In genomic region chrX:101217689-101218088, GRCh38 we compare ENCODE assay signal across 22 cellular contexts. TPM values are rescaled to one million over a fixed set of nuclear protein-coding genes. Genes with fewer than 3 reads are reported as not detected.
DNase-seq lines count a peak whose midpoint lies in the region; ATAC-seq, FAIRE-seq and TF ChIP-seq lines count a peak whose summit lies in the region.
"Had no signal": no experiment of that assay in that cellular context is flagged by ENCODE, and none has a peak within 500 bp of the region (broad histone marks: within the 10 kb centered on the region; RNA-seq: fewer than 3 reads in every experiment).

No MANE protein-coding gene starts in this region.

- no peaks in the 10 kb centered on the region for H3K36me3 Mint-ChIP-seq in CD4-positive, CD25-positive, alpha-beta regulatory T cell
- H3K36me3 Mint-ChIP-seq in T-cell, result no peaks in the 10 kb centered on the region
- H3K36me3 Mint-ChIP-seq: CD14-positive monocyte; CD8-positive, alpha-beta T cell had no signal

- TF ChIP-seq CTCF in DND-41 (IDR thresholded peaks at IDR 0.05; ENCODE audit: borderline replicate concordance, extremely low read depth, low read length, poor library complexity, severe bottlenecking) (no peak), endothelial cell of umbilical vein (IDR thresholded peaks at IDR 0.05; ENCODE audit: extremely low read depth in 1 of 2, insufficient read depth in 1 of 2, low read depth in 1 of 2, low read length in 2 of 2) (no peak)

- BruUV-seq in endothelial cell of umbilical vein (replicated peaks; lab: Mats Ljungman, UMichigan), result no TSS peak

- no peaks in the 10 kb centered on the region for H3K79me2 ChIP-seq in DND-41 (ENCODE audit: insufficient read depth, low read length)
- H3K79me2 ChIP-seq in endothelial cell of umbilical vein (ENCODE audit: control insufficient read depth, insufficient read depth, low read length), result no peaks in the 10 kb centered on the region

- ATAC-seq in CD4-positive, CD25-positive, alpha-beta regulatory T cell (ENCODE audit: low read depth in 2 of 2), result peak in 1 of 2 donors; percentile 37
- ATAC-seq in DND-41 (ENCODE audit: insufficient read depth, low read depth) (peak; percentile 58), T-cell (replicated peaks in 1 of 4) (peak in 3 of 4 experiments; percentile 38 to 60 (median 58))
- ATAC-seq: CD8-positive, alpha-beta T cell had no signal

- H3K4me3 ChIP-seq in CD4-positive, CD25-positive, alpha-beta regulatory T cell (ENCODE audit: low read depth, low read length), result no peak overlapping the region
- H3K4me3 ChIP-seq in DND-41 (ENCODE audit: low read depth in 1 of 2, low read length in 2 of 2) (no peak overlapping the region), endothelial cell of umbilical vein (replicated peaks in 1 of 3; ENCODE audit: insufficient read depth in 1 of 3, low read depth in 1 of 3, low read length in 3 of 3) (no peak overlapping the region)
- no peak overlapping the region for H3K4me3 ChIP-seq in effector memory CD4-positive, alpha-beta T cell (ENCODE audit: insufficient read depth, low read depth, low read length, poor library complexity, severe bottlenecking)
- H3K4me3 ChIP-seq: BLaER1 had no signal

- H3K4me2 ChIP-seq in DND-41 (ENCODE audit: insufficient read depth, low read length), result no peak overlapping the region
- no peak overlapping the region for H3K4me2 ChIP-seq in endothelial cell of umbilical vein (ENCODE audit: insufficient read depth, low read length)
- H3K4me2 ChIP-seq: BLaER1 had no signal

- peak overlapping the region in 1 of 4 donors; percentile 43 for H3K4me3 Mint-ChIP-seq in CD4-positive, CD25-positive, alpha-beta regulatory T cell
- no peak overlapping the region for H3K4me3 Mint-ChIP-seq in T-cell
- H3K4me3 Mint-ChIP-seq: CD14-positive monocyte; CD4-positive, alpha-beta T cell; CD8-positive, alpha-beta T cell had no signal

- H3K9ac ChIP-seq in DND-41 (ENCODE audit: low read depth, low read length), result no peak overlapping the region
- no peak overlapping the region for H3K9ac ChIP-seq in endothelial cell of umbilical vein (replicated peaks; ENCODE audit: extremely low read depth, insufficient read depth, low read length)
- H3K9ac ChIP-seq: BLaER1 had no signal

- H3K27me3 ChIP-seq in CD4-positive, CD25-positive, alpha-beta regulatory T cell (ENCODE audit: control insufficient read depth, insufficient read depth, low read length), result no peaks in the 10 kb centered on the region
- H3K27me3 ChIP-seq in DND-41 (ENCODE audit: insufficient read depth, low read length, poor library complexity), result no peaks in the 10 kb centered on the region
- H3K27me3 ChIP-seq in endothelial cell of umbilical vein (ENCODE audit: control insufficient read depth in 2 of 2, insufficient read depth in 2 of 2, low read length in 2 of 2), result no peaks in the 10 kb centered on the region
- H3K27me3 ChIP-seq in effector memory CD4-positive, alpha-beta T cell (replicated peaks; ENCODE audit: control insufficient read depth, insufficient read depth, low read length, poor library complexity, severe bottlenecking), result no peaks in the 10 kb centered on the region
- H3K27me3 ChIP-seq: BE2C, BLaER1 had no signal

- H3K9me3 Mint-ChIP-seq in CD4-positive, CD25-positive, alpha-beta regulatory T cell, result no peaks in the 10 kb centered on the region
- no peaks in the 10 kb centered on the region for H3K9me3 Mint-ChIP-seq in T-cell
- H3K9me3 Mint-ChIP-seq: CD4-positive, alpha-beta T cell; CD8-positive, alpha-beta T cell had no signal

- no peak for TF ChIP-seq POLR2A in endothelial cell of umbilical vein (IDR thresholded peaks at IDR 0.05; ENCODE audit: low read depth, low read length)

- CTCF ChIA-PET in T-cell (lab: Charles Lee) (no interaction called here), endothelial cell of umbilical vein (lab: Charles Lee) (no interaction called here)

- peak; percentile 73 for FAIRE-seq in endothelial cell of umbilical vein (lab: Jason Lieb, UNC)
- FAIRE-seq: D721Med, GM12891, GM19239 had no signal

- H3K4me1 ChIP-seq in CD4-positive, CD25-positive, alpha-beta regulatory T cell (ENCODE audit: control insufficient read depth, insufficient read depth, low read length, poor library complexity, severe bottlenecking), result no peaks in the 10 kb centered on the region
- no peaks in the 10 kb centered on the region for H3K4me1 ChIP-seq in DND-41 (ENCODE audit: insufficient read depth, low read length)
- H3K4me1 ChIP-seq in endothelial cell of umbilical vein (ENCODE audit: control insufficient read depth, extremely low read depth, insufficient read depth, low read length), result peaks cover 22% of the 10 kb centered on the region
- no peaks in the 10 kb centered on the region for H3K4me1 ChIP-seq in effector memory CD4-positive, alpha-beta T cell (ENCODE audit: control insufficient read depth, insufficient read depth, low read length, poor library complexity, severe bottlenecking)
- H3K4me1 ChIP-seq: BE2C, Caco-2 had no signal

- no peaks in the 10 kb centered on the region for H3K9me1 ChIP-seq in endothelial cell of umbilical vein (replicated peaks; ENCODE audit: control insufficient read depth, extremely low read depth, insufficient read depth, low read length)

- POLR2A ChIA-PET in T-cell (lab: Charles Lee) (no interaction called here), endothelial cell of umbilical vein (lab: Charles Lee) (no interaction called here)

- no peaks in the 10 kb centered on the region for H3K9me3 ChIP-seq in CD4-positive, CD25-positive, alpha-beta regulatory T cell (ENCODE audit: control insufficient read depth in 2 of 2, low read length in 2 of 2)
- H3K9me3 ChIP-seq in DND-41 (ENCODE audit: insufficient read depth, low read length, severe bottlenecking), result no peaks in the 10 kb centered on the region
- H3K9me3 ChIP-seq in endothelial cell of umbilical vein (replicated peaks; ENCODE audit: control insufficient read depth, insufficient read depth, low read length), result no peaks in the 10 kb centered on the region
- no peaks in the 10 kb centered on the region for H3K9me3 ChIP-seq in effector memory CD4-positive, alpha-beta T cell (ENCODE audit: control insufficient read depth, low read length)
- H3K9me3 ChIP-seq: BE2C, BLaER1, Caco-2 had no signal

- H3K36me3 ChIP-seq in CD4-positive, CD25-positive, alpha-beta regulatory T cell (ENCODE audit: control insufficient read depth, insufficient read depth, low read length), result no peaks in the 10 kb centered on the region
- no peaks in the 10 kb centered on the region for H3K36me3 ChIP-seq in DND-41 (ENCODE audit: insufficient read depth, low read length)
- no peaks in the 10 kb centered on the region for H3K36me3 ChIP-seq in endothelial cell of umbilical vein (ENCODE audit: control insufficient read depth in 2 of 2, extremely low read depth in 1 of 2, insufficient read depth in 2 of 2, low read length in 2 of 2)
- H3K36me3 ChIP-seq in effector memory CD4-positive, alpha-beta T cell (ENCODE audit: control insufficient read depth, insufficient read depth, low read length), result no peaks in the 10 kb centered on the region
- H3K36me3 ChIP-seq: BE2C, BLaER1 had no signal

- peak overlapping the region in 2 of 3 donors; percentile 55 to 67 for H3K27ac Mint-ChIP-seq in CD4-positive, CD25-positive, alpha-beta regulatory T cell
- no peak overlapping the region for H3K27ac Mint-ChIP-seq in T-cell
- H3K27ac Mint-ChIP-seq: CD14-positive monocyte; CD4-positive, alpha-beta T cell; CD8-positive, alpha-beta T cell had no signal

- intact Hi-C loops in endothelial cell of umbilical vein (cut with micrococcal nuclease), result no loop called here

- DNase-seq in CD4-positive, CD25-positive, alpha-beta regulatory T cell, result no peak
- peak; percentile 5 for DNase-seq in DND-41
- DNase-seq in T-cell, result no peak
- DNase-seq in endothelial cell of umbilical vein (ENCODE audit: low read depth, low spot score), result no peak
- no peak for DNase-seq in NCI-H1092 (lab: John Stamatoyannopoulos, UW)
- no peak for DNase-seq in effector memory CD4-positive, alpha-beta T cell
- DNase-seq in iPS-NIHi11 (ENCODE audit: low spot score), result no peak
- DNase-seq in DMS79 treated with DMSO at 0.1 percent for 48 hours (lab: John Stamatoyannopoulos, UW), result no peak
- DNase-seq: 8988T; ACHN; BE2C; C1 segment of cervical spinal cord; Caco-2; Calu3; CD4-positive, alpha-beta T cell; CD8-positive, alpha-beta T cell; GF-D8 had no signal

- H4K20me1 ChIP-seq in DND-41 (ENCODE audit: insufficient read depth, low read length) (no peaks in the 10 kb centered on the region), endothelial cell of umbilical vein (replicated peaks; ENCODE audit: control insufficient read depth, extremely low read depth, insufficient read depth, low read length) (no peaks in the 10 kb centered on the region)
- H4K20me1 ChIP-seq: BLaER1 had no signal

- dilution Hi-C loops in endothelial cell of umbilical vein (cut with MboI; ENCODE audit: extremely low pct_ligation_motif_present, low sequenced_read_pairs), result no loop called here

- H3K4me1 Mint-ChIP-seq in CD4-positive, CD25-positive, alpha-beta regulatory T cell, result peaks cover 0 to 24% (median 11%) of the 10 kb centered on the region in 4 donors
- H3K4me1 Mint-ChIP-seq in T-cell, result peaks cover 8 to 21% (median 13%) of the 10 kb centered on the region in 3 donors

- H3K27ac ChIP-seq in CD4-positive, CD25-positive, alpha-beta regulatory T cell (ENCODE audit: insufficient read depth, low read length, poor library complexity, severe bottlenecking), result no peak overlapping the region
- H3K27ac ChIP-seq in DND-41 (ENCODE audit: low read length), result no peak overlapping the region
- no peak overlapping the region for H3K27ac ChIP-seq in endothelial cell of umbilical vein (ENCODE audit: insufficient read depth, low read depth, low read length)
- H3K27ac ChIP-seq in effector memory CD4-positive, alpha-beta T cell (ENCODE audit: insufficient read depth, low read length, poor library complexity, severe bottlenecking), result no peak overlapping the region
- H3K27ac ChIP-seq: BLaER1 had no signal

- H3K27me3 Mint-ChIP-seq in CD4-positive, CD25-positive, alpha-beta regulatory T cell, result no peaks in the 10 kb centered on the region
- H3K27me3 Mint-ChIP-seq in T-cell, result peaks cover 0 to 27% of the 10 kb centered on the region in 2 donors
- H3K27me3 Mint-ChIP-seq: CD4-positive, alpha-beta T cell had no signal

- H2AFZ ChIP-seq in DND-41 (ENCODE audit: low read depth, low read length) (no peak overlapping the region), endothelial cell of umbilical vein (ENCODE audit: low read depth, low read length) (no peak overlapping the region)

RNA-seq across cellular contexts. Expression of gene DRP2, which starts 1.9 kb away (rescaled TPM):
- total RNA-seq in CD4-positive, CD25-positive, alpha-beta regulatory T cell, result 0.47 TPM
- under 1 TPM in 3 of 4 donors, not detected in 1; 0.02 to 0.36 (median 0.10) TPM for polyA plus RNA-seq in CD4-positive, CD25-positive, alpha-beta regulatory T cell
- total RNA-seq in T-cell (under 1 TPM; 0.07 to 0.28 (median 0.13) TPM), endothelial cell of umbilical vein (0.31 and 0.78 TPM in 2 replicates)
- polyA plus RNA-seq in endothelial cell of umbilical vein, result 0.13 and 0.17 TPM in 2 replicates
- 0.12 and 0.13 TPM in 2 replicates for polyA plus RNA-seq in endothelial cell of umbilical vein (2011; cell fraction: cytosol; rRNA removed)
- 1.0 and 1.4 TPM in 2 replicates for polyA plus RNA-seq in endothelial cell of umbilical vein (2011; cell fraction: nucleus; rRNA removed)
- polyA plus RNA-seq in endothelial cell of umbilical vein (2012), result 0.60 and 0.68 TPM in 2 replicates
- 0.51 and 0.62 TPM in 2 replicates for polyA minus RNA-seq in endothelial cell of umbilical vein
- polyA minus RNA-seq in endothelial cell of umbilical vein (2011; cell fraction: cytosol; rRNA and poly(A)+ RNA removed), result 0.10 TPM
- polyA minus RNA-seq in endothelial cell of umbilical vein (2011; cell fraction: nucleus; rRNA and poly(A)+ RNA removed), result 0.38 and 0.48 TPM in 2 replicates
- total RNA-seq: CD4-positive, alpha-beta T cell; CD8-positive, alpha-beta T cell had no signal
- polyA plus RNA-seq: CD14-positive monocyte had no signal

Comparison
In these comparisons a context has a peak if more than half of its experiments do, and no peak if none do; other contexts are left out.
1. H3K27ac Mint-ChIP-seq: peak in CD4-positive, CD25-positive, alpha-beta regulatory T cell (2 of 3); none in T-cell (0 of 2).